8 cellular contexts compared by ENCODE assay signal in genomic region chr1:145845514-145846161, GRCh38. TPM values are rescaled to one million over a fixed set of nuclear protein-coding genes. Genes with fewer than 3 reads are reported as not detected.
DNase-seq lines count a peak whose midpoint lies in the region; ATAC-seq and TF ChIP-seq lines count a peak whose summit lies in the region.

TSS of gene NUDT17 (plus strand) at chr1:145845630. CDS start at chr1:145845641, 11 bp downstream.

- H3K4me3 ChIP-seq in AG10803 (ENCODE audit: low read length) (peak within 1 kb of the TSS; percentile 72), ectodermal cell (ENCODE audit: insufficient read depth, low read depth, low read length) (peak within 1 kb of the TSS; percentile 68)

- DNase-seq in AG10803 (ENCODE audit: low read depth) (peak; percentile 76), NCI-H510A treated with DMSO at 0.1 percent for 48 hours (lab: John Stamatoyannopoulos, UW) (peak; percentile 83), medulla oblongata (ENCODE audit: extremely low spot score) (peak; percentile 83)
- peak; percentile 81 to 83 for DNase-seq in activated CD4-positive, alpha-beta T cell treated with anti-CD3 and anti-CD28 coated beads, Interleukin-2, amount 50 U/mL, for 48 hours
- DNase-seq in stimulated activated CD8-positive, alpha-beta memory T cell treated with anti-CD3 and anti-CD28 coated beads, Interleukin-12 subunit alpha, Interleukin-12 subunit beta, amount 100 ng/mL, for 4 hours (ENCODE audit: low read depth) = peak; percentile 62

- WGBS in ectodermal cell, 2 experiments = 3% methylated on average over 50 of the region's 50 CpGs

- H3K9me3 ChIP-seq in ectodermal cell (ENCODE audit: control insufficient read depth, low read length) = no peaks in the 10 kb centered on the region

- H3K4me1 ChIP-seq in ectodermal cell (ENCODE audit: control insufficient read depth, insufficient read depth, low read length) = no peaks in the 10 kb centered on the region

- H3K27me3 ChIP-seq in ectodermal cell (ENCODE audit: control insufficient read depth, insufficient read depth, low read length, poor library complexity, severe bottlenecking) = peaks cover 8% of the 10 kb centered on the region

- peak; percentile 27 for ATAC-seq in GM18870 (IDR thresholded peaks at IDR 0.05; ENCODE audit: unreplicated experiment)
- peak; percentile 58 for ATAC-seq in HG03159 (IDR thresholded peaks at IDR 0.05; ENCODE audit: unreplicated experiment)

- H3K27ac ChIP-seq in ectodermal cell (ENCODE audit: insufficient read depth, low read depth, low read length, poor library complexity, severe bottlenecking) = peak within 1 kb of the TSS; percentile 48

- TF ChIP-seq CTCF in AG10803 (conservative IDR thresholded peaks at IDR 0.05; ENCODE audit: low read length) = peak; percentile 86

- H3K36me3 ChIP-seq in ectodermal cell (ENCODE audit: control insufficient read depth, insufficient read depth, low read length) = peaks cover 44% of the 10 kb centered on the region

RNA-seq across cellular contexts. Expression of gene NUDT17, which starts in this region (rescaled TPM):
- polyA plus RNA-seq in ectodermal cell (2013, experiment 1 of 4) = 4.8 TPM
- polyA plus RNA-seq in ectodermal cell (2013, experiment 2 of 4) = 6.3 TPM
- polyA plus RNA-seq in ectodermal cell (2013, experiment 3 of 4) = 4.4 TPM
- polyA plus RNA-seq in ectodermal cell (2013, experiment 4 of 4) = 6.2 TPM

Comparison
In these comparisons a context has a peak if more than half of its experiments do, and no peak if none do; other contexts are left out.
1. Peak in every context shown above with its lines: DNase-seq, ATAC-seq, H3K4me3 ChIP-seq and H3K27ac ChIP-seq.